ENCODE assay signal across 23 cellular contexts in genomic region chr10:112779025-112779765, GRCh38.
DNase-seq lines count a peak whose midpoint lies in the region; ATAC-seq, FAIRE-seq and TF ChIP-seq lines count a peak whose summit lies in the region.
"Had no signal": no experiment of that assay in that cellular context is flagged by ENCODE, and none has a peak within 500 bp of the region (broad histone marks: within the 10 kb centered on the region; RNA-seq: fewer than 3 reads in every experiment).

No MANE protein-coding gene starts in this region.

- H3K9me3 ChIP-seq in breast epithelium (no peaks in the 10 kb centered on the region), mammary epithelial cell (replicated peaks; ENCODE audit: insufficient read depth, low read length) (no peaks in the 10 kb centered on the region), HepG2 (ENCODE audit: low read length) (no peaks in the 10 kb centered on the region)
- H3K9me3 ChIP-seq: HAP-1, pancreas, tibial artery had no signal

- ATAC-seq in HepG2: no peak
- no peak for ATAC-seq in GM18519 (IDR thresholded peaks at IDR 0.05; ENCODE audit: low FRiP score, unreplicated experiment)
- ATAC-seq: natural killer cell treated with Interleukin-12 subunit alpha and Interleukin-12 subunit beta and Interleukin-15 and Interleukin-18, amount 100 ng/mL, for 72 hours; Right ventricle myocardium inferior; sciatic nerve had no signal

- H3K27me3 Mint-ChIP-seq in type B pancreatic cell: peaks cover 3% of the 10 kb centered on the region
- H3K27me3 Mint-ChIP-seq: activated B cell treated with CpG ODN at 0.5 μM for 24 hours; activated naive CD8-positive, alpha-beta T cell; natural killer cell treated with Interleukin-12 subunit alpha and Interleukin-12 subunit beta and Interleukin-15 and Interleukin-18, amount 100 ng/mL, for 72 hours; stimulated activated naive CD8-positive, alpha-beta T cell treated with anti-CD3 and anti-CD28 coated beads, Interleukin-15, Interleukin-2, amounts not matched to agents 100 ng/mL and 50 ng/mL, for 24 hours had no signal

- 41% methylated on average over 7 of the region's 7 CpGs for WGBS in mammary epithelial cell (ENCODE audit: low coverage, missing lambda C conversion rate)
- 85% methylated on average over 7 of the region's 7 CpGs for WGBS in HepG2 (ENCODE audit: low lambda C conversion rate)

- H3K36me3 Mint-ChIP-seq in type B pancreatic cell: peaks cover 4% of the 10 kb centered on the region
- H3K36me3 Mint-ChIP-seq: natural killer cell treated with Interleukin-12 subunit alpha and Interleukin-12 subunit beta and Interleukin-15 and Interleukin-18, amount 100 ng/mL, for 72 hours had no signal

- peaks cover 48% of the 10 kb centered on the region for H3K4me1 Mint-ChIP-seq in type B pancreatic cell (ENCODE audit: unreplicated experiment)
- H3K4me1 Mint-ChIP-seq: activated B cell treated with CpG ODN at 0.5 μM for 24 hours had no signal

- BruUV-seq in mammary epithelial cell (replicated peaks; lab: Mats Ljungman, UMichigan): no TSS peak
- BruUV-seq in HepG2 (replicated peaks; lab: Mats Ljungman, UMichigan): no TSS peak

- DNase-seq in breast epithelium (ENCODE audit: low spot score in 2 of 2): no peak
- DNase-seq in mammary epithelial cell: no peak
- DNase-seq in HepG2 (ENCODE audit: low spot score): no peak
- DNase-seq in type B pancreatic cell (ENCODE audit: extremely low spot score, unreplicated experiment): no peak
- no peak for DNase-seq in D721Med (ENCODE audit: insufficient read length, low spot score)
- DNase-seq in pons (ENCODE audit: low spot score): no peak
- DNase-seq: activated B cell treated with CpG ODN at 0.5 μM for 24 hours; activated CD4-positive, alpha-beta T cell treated with anti-CD3 and anti-CD28 coated beads, Interleukin-2, amount 50 U/mL, for 4 hours; NCI-H1417 treated with DMSO at 0.1 percent for 48 hours; NCI-H2107; NCI-H446 treated with DMSO at 0.1 percent for 48 hours; pancreas; tibial artery had no signal

- H3K4me1 ChIP-seq in breast epithelium (peaks cover 0 to 2% of the 10 kb centered on the region in 2 donors), mammary epithelial cell (ENCODE audit: insufficient read depth, low read length) (peaks cover 8% of the 10 kb centered on the region), HepG2 (ENCODE audit: insufficient read depth, low read length) (peaks cover 40% of the 10 kb centered on the region)

- TF ChIP-seq RAD21 in HepG2 (CRISPR knock-in tag; IDR thresholded peaks at IDR 0.05): no peak

- CTCF ChIA-PET in mammary epithelial cell (lab: Charles Lee; ENCODE audit: low non-redundant PET) (no interaction called here), HepG2 (lab: Yijun Ruan, JAX; ENCODE audit: low intra/inter-chr PET ratio, low total read pairs) (no interaction called here)

- H2AFZ ChIP-seq in mammary epithelial cell (ENCODE audit: low read depth, low read length) (no peak overlapping the region), HepG2 (ENCODE audit: low read length) (no peak overlapping the region)

- H3K4me3 Mint-ChIP-seq in type B pancreatic cell: no peak overlapping the region
- H3K4me3 Mint-ChIP-seq: activated B cell treated with CpG ODN at 0.5 μM for 24 hours; activated naive CD8-positive, alpha-beta T cell; natural killer cell treated with Interleukin-12 subunit alpha and Interleukin-12 subunit beta and Interleukin-15 and Interleukin-18, amount 100 ng/mL, for 72 hours; stimulated activated naive CD8-positive, alpha-beta T cell treated with anti-CD3 and anti-CD28 coated beads, Interleukin-15, Interleukin-2, amounts not matched to agents 100 ng/mL and 50 ng/mL, for 24 hours had no signal

- no peak overlapping the region for H3K4me2 ChIP-seq in mammary epithelial cell (ENCODE audit: insufficient read depth, low read depth, low read length)
- H3K4me2 ChIP-seq in HepG2 (ENCODE audit: low read depth, low read length): no peak overlapping the region

- H3K27me3 ChIP-seq in breast epithelium: no peaks in the 10 kb centered on the region
- no peaks in the 10 kb centered on the region for H3K27me3 ChIP-seq in mammary epithelial cell (ENCODE audit: insufficient read depth, low read length)
- H3K27me3 ChIP-seq in HepG2 (ENCODE audit: control insufficient read depth in 1 of 2, insufficient read depth in 2 of 2, low read length in 2 of 2): no peaks in the 10 kb centered on the region
- H3K27me3 ChIP-seq: pancreas, tibial artery had no signal

- H4K20me1 ChIP-seq in mammary epithelial cell (ENCODE audit: insufficient read depth, low read length) (no peaks in the 10 kb centered on the region), HepG2 (ENCODE audit: insufficient read depth, low read length) (no peaks in the 10 kb centered on the region)

- POLR2A ChIA-PET in HepG2 (lab: Yijun Ruan, JAX): interaction anchor here (1.3 kb wide), 1 partner anchor 119 kb away, joined by 3 read pairs; no protein-coding TSS in a partner anchor

- TF ChIP-seq CTCF in breast epithelium (IDR thresholded peaks at IDR 0.05) (no peak), mammary epithelial cell (conservative IDR thresholded peaks at IDR 0.05 in 1 of 2, IDR thresholded peaks at IDR 0.05 in 1 of 2; ENCODE audit: extremely low read depth in 1 of 2, insufficient read depth in 1 of 2, low read depth in 1 of 2, low read length in 2 of 2) (no peak), VCaP (conservative IDR thresholded peaks at IDR 0.05) (no peak), HepG2 (CRISPR knock-in tag; IDR thresholded peaks at IDR 0.05) (no peak), type B pancreatic cell (conservative IDR thresholded peaks at IDR 0.05) (no peak), D721Med (IDR thresholded peaks at IDR 0.05; ENCODE audit: insufficient read depth, missing control alignments) (no peak)

- dilution Hi-C loops in mammary epithelial cell (cut with HindIII; ENCODE audit: low sequenced_read_pairs): loop anchor here (5.0 kb wide), 1 partner anchor 73 kb away; no protein-coding TSS in a partner anchor

- TF ChIP-seq POLR2A in breast epithelium (IDR thresholded peaks at IDR 0.05): no peak
- TF ChIP-seq POLR2A in HepG2 (IDR thresholded peaks at IDR 0.05; ENCODE audit: insufficient read depth in 1 of 2, low read depth in 2 of 2, low read length in 2 of 2): no peak

- H3K9me3 Mint-ChIP-seq in type B pancreatic cell: no peaks in the 10 kb centered on the region
- H3K9me3 Mint-ChIP-seq: activated B cell treated with CpG ODN at 0.5 μM for 24 hours; natural killer cell treated with Interleukin-12 subunit alpha and Interleukin-12 subunit beta and Interleukin-15 and Interleukin-18, amount 100 ng/mL, for 72 hours; stimulated activated naive CD8-positive, alpha-beta T cell treated with anti-CD3 and anti-CD28 coated beads, Interleukin-15, Interleukin-2, amounts not matched to agents 100 ng/mL and 50 ng/mL, for 24 hours had no signal

- H3K36me3 ChIP-seq in breast epithelium (no peaks in the 10 kb centered on the region), mammary epithelial cell (ENCODE audit: insufficient read depth, low read length) (no peaks in the 10 kb centered on the region), HepG2 (replicated peaks in 1 of 2; ENCODE audit: control insufficient read depth in 1 of 2, insufficient read depth in 2 of 2, low read length in 2 of 2) (peaks cover 0 to 2% of the 10 kb centered on the region in 2 experiments; a peak in 1 of 5 replicates)
- H3K36me3 ChIP-seq: HAP-1, pancreas, tibial artery had no signal

- H3K4me3 ChIP-seq in breast epithelium (no peak overlapping the region), mammary epithelial cell (replicated peaks in 1 of 3; ENCODE audit: insufficient read depth in 1 of 3, low read depth in 2 of 3, low read length in 3 of 3) (no peak overlapping the region), HepG2 (replicated peaks in 1 of 3; ENCODE audit: insufficient read depth in 1 of 3, low read depth in 2 of 3, low read length in 3 of 3) (no peak overlapping the region)
- H3K4me3 ChIP-seq: HAP-1, pancreas, tibial artery had no signal

- TF ChIP-seq EP300 in HepG2 (IDR thresholded peaks at IDR 0.05; ENCODE audit: low read depth in 2 of 2, low read length in 2 of 2) (no peak), HepG2 (CRISPR knock-in tag; IDR thresholded peaks at IDR 0.05; ENCODE audit: borderline replicate concordance) (no peak)

- H3K79me2 ChIP-seq in mammary epithelial cell (ENCODE audit: insufficient read depth, low read length) (no peaks in the 10 kb centered on the region), HepG2 (ENCODE audit: insufficient read depth, low read length) (no peaks in the 10 kb centered on the region)

- intact Hi-C loops in breast epithelium (cut with DNase I; ENCODE audit: low total_unique reads) (no loop called here), mammary epithelial cell (cut with micrococcal nuclease) (no loop called here), HepG2 (cut with micrococcal nuclease; ENCODE audit: unreplicated experiment) (no loop called here)

- no peak overlapping the region for H3K9ac ChIP-seq in mammary epithelial cell (ENCODE audit: insufficient read depth, low read length)
- H3K9ac ChIP-seq in HepG2 (ENCODE audit: insufficient read depth, low read depth, low read length): no peak overlapping the region

- FAIRE-seq in HepG2 (lab: Jason Lieb, UNC) (peak; percentile 48), D721Med (lab: Jason Lieb, UNC) (no peak)
- FAIRE-seq: A204.1, pancreas had no signal

- peak overlapping the region; percentile 43 for H3K27ac Mint-ChIP-seq in type B pancreatic cell
- H3K27ac Mint-ChIP-seq: activated B cell treated with CpG ODN at 0.5 μM for 24 hours; activated naive CD8-positive, alpha-beta T cell; natural killer cell treated with Interleukin-12 subunit alpha and Interleukin-12 subunit beta and Interleukin-15 and Interleukin-18, amount 100 ng/mL, for 72 hours; stimulated activated naive CD8-positive, alpha-beta T cell treated with anti-CD3 and anti-CD28 coated beads, Interleukin-15, Interleukin-2, amounts not matched to agents 100 ng/mL and 50 ng/mL, for 24 hours had no signal

- in situ Hi-C loops in mammary epithelial cell (cut with MboI; ENCODE audit: low sequenced_read_pairs in 2 of 2): no loop called here
- in situ Hi-C loops in HepG2 (cut with HindIII; ENCODE audit: extremely low pct_ligation_motif_present, low pct_unique_long_range_greater_than_20kb): no loop called here

- H3K27ac ChIP-seq in breast epithelium (peak overlapping the region; percentile 27 to 36), mammary epithelial cell (ENCODE audit: insufficient read depth, low read depth, low read length) (no peak overlapping the region), VCaP (peak overlapping the region; percentile 57), HepG2 (ENCODE audit: extremely low read length, insufficient read depth, low read length) (no peak overlapping the region)
- H3K27ac ChIP-seq: epithelial cell of prostate, tibial artery had no signal

TF ChIP-seq in HepG2, 621 proteins besides CTCF, POLR2A, EP300 and RAD21 (continues in another document):
- no peak for TF ChIP-seq ZNF746 (CRISPR knock-in tag; IDR thresholded peaks at IDR 0.05)

Comparison
In these comparisons a context has a peak if more than half of its experiments do, and no peak if none do; other contexts are left out.
1. H3K27ac ChIP-seq: peak in breast epithelium (2 of 2) and VCaP (single experiment); none in mammary epithelial cell (single experiment) and HepG2 (single experiment).